In the genomic region with DNA sequence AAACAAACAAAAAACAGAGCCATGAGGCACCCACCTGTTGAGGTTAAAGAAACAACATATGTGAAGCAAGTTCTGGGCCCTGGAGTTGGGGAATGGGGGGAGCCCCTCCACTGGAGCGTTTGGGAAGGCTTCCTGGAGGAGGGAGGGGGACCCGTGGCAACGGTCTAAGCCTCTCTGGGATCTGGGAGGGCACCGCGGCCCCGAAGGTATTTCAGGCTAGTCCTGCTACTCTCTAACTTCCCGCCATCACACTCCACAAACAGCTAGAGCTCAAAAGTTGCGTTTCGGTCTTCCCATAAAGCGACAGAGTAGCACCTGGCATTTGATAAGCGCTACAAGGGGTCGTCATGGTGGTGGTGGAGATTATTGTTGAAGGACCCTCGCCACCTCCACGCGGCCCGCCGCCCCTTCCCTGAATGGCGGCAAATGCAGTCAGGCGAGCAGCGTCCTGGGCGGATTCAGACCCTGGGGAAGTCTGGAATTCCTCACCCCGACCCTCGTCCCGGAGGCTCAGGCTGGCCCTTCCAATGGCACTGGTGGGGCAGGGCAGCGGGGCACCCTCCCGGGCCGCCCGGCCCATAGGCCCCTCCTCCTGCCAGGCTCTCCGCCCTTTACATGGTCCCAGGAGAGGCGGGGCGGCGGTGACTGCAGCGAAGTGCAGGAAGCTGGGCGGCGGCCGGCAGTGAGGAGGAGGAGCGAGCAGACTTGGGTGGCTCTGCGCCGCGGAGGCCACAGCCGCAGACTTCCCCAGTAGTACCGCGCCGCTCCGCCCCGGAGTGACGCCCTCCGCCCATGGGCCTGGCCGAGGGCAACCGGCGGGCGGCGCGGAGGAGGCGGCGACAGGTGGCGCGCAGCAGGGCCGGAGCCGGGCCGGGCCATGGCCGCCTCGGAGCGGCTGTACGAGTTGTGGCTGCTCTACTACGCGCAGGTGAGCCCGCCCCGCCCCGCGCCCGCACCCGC, we compare ENCODE assay signal across 8 cellular contexts. TPM values are rescaled to one million over a fixed set of nuclear protein-coding genes. Genes with fewer than 3 reads are reported as not detected.
DNase-seq lines count a peak whose midpoint lies in the region; FAIRE-seq and TF ChIP-seq lines count a peak whose summit lies in the region.

A gene with protein sequence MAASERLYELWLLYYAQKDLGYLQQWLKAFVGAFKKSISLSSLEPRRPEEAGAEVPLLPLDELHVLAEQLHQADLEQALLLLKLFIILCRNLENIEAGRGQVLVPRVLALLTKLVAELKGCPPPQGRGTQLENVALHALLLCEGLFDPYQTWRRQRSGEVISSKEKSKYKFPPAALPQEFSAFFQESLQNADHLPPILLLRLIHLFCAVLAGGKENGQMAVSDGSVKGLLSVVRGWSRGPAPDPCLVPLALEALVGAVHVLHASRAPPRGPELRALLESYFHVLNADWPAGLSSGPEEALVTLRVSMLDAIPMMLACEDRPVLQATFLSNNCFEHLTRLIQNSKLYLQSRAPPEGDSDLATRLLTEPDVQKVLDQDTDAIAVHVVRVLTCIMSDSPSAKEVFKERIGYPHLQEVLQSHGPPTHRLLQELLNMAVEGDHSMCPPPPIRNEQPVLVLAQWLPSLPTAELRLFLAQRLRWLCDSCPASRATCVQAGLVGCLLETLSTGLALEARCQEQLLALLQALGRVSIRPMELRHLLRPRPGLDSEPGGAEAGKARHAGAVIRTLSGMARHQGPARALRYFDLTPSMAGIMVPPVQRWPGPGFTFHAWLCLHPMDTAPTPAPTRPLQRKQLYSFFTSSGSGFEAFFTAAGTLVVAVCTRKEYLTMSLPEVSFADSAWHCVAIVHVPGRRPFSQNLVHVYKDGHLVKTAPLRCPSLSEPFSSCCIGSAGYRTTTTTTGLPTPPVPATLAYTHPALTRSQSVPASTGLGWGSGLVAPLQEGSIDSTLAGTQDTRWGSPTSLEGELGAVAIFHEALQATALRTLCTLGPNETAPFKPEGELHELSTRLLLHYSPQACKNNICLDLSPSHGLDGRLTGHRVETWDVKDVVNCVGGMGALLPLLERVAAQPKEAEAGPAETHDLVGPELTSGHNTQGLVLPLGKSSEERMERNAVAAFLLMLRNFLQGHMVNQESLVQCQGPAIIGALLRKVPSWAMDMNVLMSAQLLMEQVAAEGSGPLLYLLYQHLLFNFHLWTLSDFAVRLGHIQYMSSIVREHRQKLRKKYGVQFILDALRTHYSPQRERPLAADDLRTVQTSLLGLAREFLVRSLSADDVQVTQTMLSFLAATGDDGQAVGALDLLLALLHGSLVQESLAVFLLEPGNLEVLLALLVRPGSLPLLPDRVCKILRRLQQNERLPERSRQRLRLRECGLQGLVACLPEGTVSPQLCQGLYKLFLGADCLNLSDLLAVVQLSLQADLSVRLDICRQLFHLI (N-terminal part only) (plus strand): TSS at position 682 of the 960 bp plus-strand sequence. CDS start 196 bp downstream, at position 878.

- H3K27me3 ChIP-seq in HAP-1 (ENCODE audit: low read depth), result no peaks in the 10 kb centered on the region
- H3K27me3 ChIP-seq in MG63, result no peaks in the 10 kb centered on the region
- no peaks in the 10 kb centered on the region for H3K27me3 ChIP-seq in neural progenitor cell
- H3K27me3 ChIP-seq in stomach smooth muscle (ENCODE audit: control insufficient read depth in 1 of 2, insufficient read depth in 2 of 2, low read length in 2 of 2), result no peaks in the 10 kb centered on the region

- peaks cover 9% of the 10 kb centered on the region; the same call in 1 of the 2 replicates for H3K36me3 ChIP-seq in HAP-1 (replicated peaks)
- no peaks in the 10 kb centered on the region for H3K36me3 ChIP-seq in MG63
- no peaks in the 10 kb centered on the region for H3K36me3 ChIP-seq in neural progenitor cell
- no peaks in the 10 kb centered on the region for H3K36me3 ChIP-seq in stomach smooth muscle (ENCODE audit: control insufficient read depth in 2 of 2, insufficient read depth in 2 of 2, low read length in 2 of 2)

- peak within 1 kb of the TSS; percentile 81 for H3K27ac Mint-ChIP-seq in neural progenitor cell

- peak; percentile 87 for FAIRE-seq in G401.6 (lab: Jason Lieb, UNC)

- peak within 1 kb of the TSS; percentile 92 for H2AFZ ChIP-seq in neural progenitor cell (replicated peaks)

- H3K4me3 Mint-ChIP-seq in neural progenitor cell, result peak within 1 kb of the TSS; percentile 86

- H3K4me1 Mint-ChIP-seq in neural progenitor cell, result peaks cover 36% of the 10 kb centered on the region

- H3K27me3 Mint-ChIP-seq in neural progenitor cell (ENCODE audit: insufficient read depth, low read depth), result peaks cover 12% of the 10 kb centered on the region

- no peak within 1 kb of the TSS for H3K27ac ChIP-seq in neural progenitor cell
- peak within 1 kb of the TSS; percentile 80 for H3K27ac ChIP-seq in stomach smooth muscle (ENCODE audit: low read length)

- H3K9me3 Mint-ChIP-seq in neural progenitor cell, result no peaks in the 10 kb centered on the region

- H3K4me1 ChIP-seq in HAP-1, result peaks cover 12% of the 10 kb centered on the region
- no peaks in the 10 kb centered on the region for H3K4me1 ChIP-seq in neural progenitor cell
- peaks cover 38% of the 10 kb centered on the region for H3K4me1 ChIP-seq in stomach smooth muscle (ENCODE audit: control insufficient read depth, insufficient read depth, low read length)

- peaks cover 22% of the 10 kb centered on the region for H3K79me2 ChIP-seq in neural progenitor cell (ENCODE audit: low read depth)

- peak within 1 kb of the TSS; percentile 88 for H3K4me2 ChIP-seq in neural progenitor cell

- H3K36me3 Mint-ChIP-seq in neural progenitor cell, result peaks cover 5% of the 10 kb centered on the region

- no peaks in the 10 kb centered on the region for H3F3A ChIP-seq in neural progenitor cell (ENCODE audit: low read depth)

- TF ChIP-seq CTCF in foreskin fibroblast (IDR thresholded peaks at IDR 0.05; ENCODE audit: low read depth, low read length) (no peak), neural progenitor cell (IDR thresholded peaks at IDR 0.05) (no peak)

- peaks cover 20% of the 10 kb centered on the region for H4K20me1 ChIP-seq in neural progenitor cell (ENCODE audit: low read depth)

- H3K9ac ChIP-seq in neural progenitor cell (no peak within 1 kb of the TSS), stomach smooth muscle (ENCODE audit: low read length in 2 of 2) (peak within 1 kb of the TSS; percentile 88 to 91)

- in situ Hi-C loops in HAP-1 (cut with MboI; ENCODE audit: low sequenced_read_pairs), result no loop called here

- H3K4me3 ChIP-seq in HAP-1 (peak within 1 kb of the TSS; percentile 46), MG63 (peak within 1 kb of the TSS; percentile 52), foreskin fibroblast (ENCODE audit: low read depth in 1 of 2, low read length in 2 of 2) (peak within 1 kb of the TSS; percentile 72 to 79), neural progenitor cell (peak within 1 kb of the TSS; percentile 68), stomach smooth muscle (ENCODE audit: low read length in 2 of 2) (peak within 1 kb of the TSS; percentile 90 to 91)

- DNase-seq in HAP-1 (ENCODE audit: low spot score in 2 of 2), result peak; percentile 93 to 99
- peak; percentile 94 for DNase-seq in MG63
- peak; percentile 92 for DNase-seq in SIG-M5 (lab: John Stamatoyannopoulos, UW)
- DNase-seq in activated gamma-delta T cell (lab: John Stamatoyannopoulos, UW), result peak; percentile 97
- DNase-seq in foreskin fibroblast, result peak; percentile 92 to 98
- peak; percentile 95 for DNase-seq in neural progenitor cell (ENCODE audit: low spot score)

- H3K9me3 ChIP-seq in HAP-1, result no peaks in the 10 kb centered on the region
- H3K9me3 ChIP-seq in MG63, result no peaks in the 10 kb centered on the region
- H3K9me3 ChIP-seq in neural progenitor cell (ENCODE audit: low read depth), result no peaks in the 10 kb centered on the region
- no peaks in the 10 kb centered on the region for H3K9me3 ChIP-seq in stomach smooth muscle (ENCODE audit: control insufficient read depth in 2 of 2, low read length in 2 of 2)

RNA-seq across cellular contexts. Expression of the gene that starts here (rescaled TPM):
- total RNA-seq in MG63 (2014; rRNA removed; shearing (Covaris generic); ENCODE audit: low replicate concordance), result 0.99 and 4.8 TPM in 2 replicates
- 6.3 and 19.1 TPM in 2 replicates for total RNA-seq in neural progenitor cell (ENCODE audit: low replicate concordance)
